In genomic region chr5:150283904-150284303, GRCh38 we compare ENCODE assay signal across 24 cellular contexts. TPM values are rescaled to one million over a fixed set of nuclear protein-coding genes. Genes with fewer than 3 reads are reported as not detected.
"Had no signal": no experiment of that assay in that cellular context is flagged by ENCODE, and none has a peak within 500 bp of the region (broad histone marks: within the 10 kb centered on the region; RNA-seq: fewer than 3 reads in every experiment).

No MANE protein-coding gene starts in this region.

- H3K9me3 ChIP-seq: Peyer's patch, SJCRH30, SK-N-SH had no signal

- H3K27ac ChIP-seq: Peyer's patch, RWPE1, SJCRH30 had no signal

- H3K9ac ChIP-seq: SK-N-SH had no signal

- H3K4me2 ChIP-seq: SK-N-SH had no signal

- DNase-seq: activated CD8-positive, alpha-beta memory T cell treated with anti-CD3 and anti-CD28 coated beads, Interleukin-2, amount 50 U/mL, for 4 hours; activated CD8-positive, alpha-beta T cell treated with anti-CD3 and anti-CD28 coated beads for 36 hours; activated gamma-delta T cell treated with Interleukin-2 at 50 U/mL for 16 hours; activated naive CD4-positive, alpha-beta T cell treated with anti-CD3 and anti-CD28 coated beads, Interleukin-2, amount 10 ng/mL, durations not matched to agents 7 days and 5 days; activated naive CD8-positive, alpha-beta T cell treated with anti-CD3 and anti-CD28 coated beads for 36 hours; activated T-cell treated with anti-CD3 and anti-CD28 coated beads, Interleukin-2, amount 50 U/mL, for 72 hours; central memory CD4-positive, alpha-beta T cell; KG1; NCI-H1092; NCI-H1417; NCI-H1694; NCI-H2029 treated with DMSO at 0.1 percent for 48 hours; NCI-H510A treated with DMSO at 0.1 percent for 48 hours; NCI-H69; NK-92 treated with Interleukin-12 subunit alpha and Interleukin-12 subunit beta, amount 100 ng/mL, for 24 hours; OCI-M1; Peyer's patch; Right ventricle myocardium superior; SJCRH30; SK-N-SH had no signal

- H3K4me1 Mint-ChIP-seq: activated naive CD4-positive, alpha-beta T cell treated with anti-CD3 and anti-CD28 coated beads, Interleukin-2, amount 10 ng/mL, durations not matched to agents 7 days and 5 days; activated naive CD8-positive, alpha-beta T cell treated with anti-CD3 and anti-CD28 coated beads for 36 hours had no signal

- H3K4me3 ChIP-seq: Peyer's patch, SJCRH30 had no signal

- H3K27me3 Mint-ChIP-seq: activated CD8-positive, alpha-beta T cell treated with anti-CD3 and anti-CD28 coated beads for 36 hours; activated naive CD8-positive, alpha-beta T cell treated with anti-CD3 and anti-CD28 coated beads for 36 hours had no signal

- H3K27me3 ChIP-seq: Peyer's patch had no signal

- H3K4me3 Mint-ChIP-seq: activated CD8-positive, alpha-beta T cell treated with anti-CD3 and anti-CD28 coated beads for 36 hours; activated naive CD4-positive, alpha-beta T cell treated with anti-CD3 and anti-CD28 coated beads, Interleukin-2, amount 10 ng/mL, durations not matched to agents 7 days and 5 days; activated naive CD8-positive, alpha-beta T cell treated with anti-CD3 and anti-CD28 coated beads for 36 hours; activated T-cell treated with anti-CD3 and anti-CD28 coated beads, Interleukin-2, amount 50 U/mL, for 72 hours had no signal

- H3K36me3 ChIP-seq: Peyer's patch, SJCRH30 had no signal

- H3K36me3 Mint-ChIP-seq: activated naive CD4-positive, alpha-beta T cell treated with anti-CD3 and anti-CD28 coated beads, Interleukin-2, amount 10 ng/mL, durations not matched to agents 7 days and 5 days; activated naive CD8-positive, alpha-beta T cell treated with anti-CD3 and anti-CD28 coated beads for 36 hours had no signal

- H3K4me1 ChIP-seq: Peyer's patch had no signal

- H3K9me3 Mint-ChIP-seq: activated CD8-positive, alpha-beta T cell treated with anti-CD3 and anti-CD28 coated beads for 36 hours; activated naive CD4-positive, alpha-beta T cell treated with anti-CD3 and anti-CD28 coated beads, Interleukin-2, amount 10 ng/mL, durations not matched to agents 7 days and 5 days; activated naive CD8-positive, alpha-beta T cell treated with anti-CD3 and anti-CD28 coated beads for 36 hours; activated T-cell treated with anti-CD3 and anti-CD28 coated beads, Interleukin-2, amount 50 U/mL, for 72 hours; activated T-helper 2 cell treated with anti-CD3 and anti-CD28 coated beads, Interferon-gamma antibody, Interleukin-2, Interleukin-4, amounts not matched to agents 10 μg/mL and 5 μg/mL and 100 μg/mL, durations not matched to agents 14 hours and 24 hours and 36 hours had no signal

- H3K27ac Mint-ChIP-seq: activated CD8-positive, alpha-beta T cell treated with anti-CD3 and anti-CD28 coated beads for 36 hours; activated naive CD4-positive, alpha-beta T cell treated with anti-CD3 and anti-CD28 coated beads, Interleukin-2, amount 10 ng/mL, durations not matched to agents 7 days and 5 days; activated naive CD8-positive, alpha-beta T cell treated with anti-CD3 and anti-CD28 coated beads for 36 hours; activated T-cell treated with anti-CD3 and anti-CD28 coated beads, Interleukin-2, amount 50 U/mL, for 72 hours; activated T-helper 2 cell treated with anti-CD3 and anti-CD28 coated beads, Interferon-gamma antibody, Interleukin-2, Interleukin-4, amounts not matched to agents 10 μg/mL and 5 μg/mL and 100 μg/mL, durations not matched to agents 14 hours and 24 hours and 36 hours had no signal

RNA-seq across cellular contexts. Expression of gene CAMK2A, which starts 5.7 kb away (rescaled TPM):
- total RNA-seq: activated CD8-positive, alpha-beta T cell treated with anti-CD3 and anti-CD28 coated beads for 36 hours; activated naive CD8-positive, alpha-beta T cell treated with anti-CD3 and anti-CD28 coated beads for 36 hours; activated T-cell treated with anti-CD3 and anti-CD28 coated beads, Interleukin-2, amount 50 U/mL, for 72 hours; activated T-helper 2 cell treated with anti-CD3 and anti-CD28 coated beads, Interferon-gamma antibody, Interleukin-2, Interleukin-4, amounts not matched to agents 10 μg/mL and 5 μg/mL and 100 μg/mL, durations not matched to agents 14 hours and 24 hours and 36 hours; MCF 10A; T-helper 1 cell treated with Interleukin-12 subunit alpha and Interleukin-12 subunit beta and Interleukin-4 antibody, amounts not matched to agents 30 ng/mL and 1 ng/mL, for 36 hours had no signal

RNA-seq across cellular contexts. Expression of gene ARSI, which starts 18.8 kb away (rescaled TPM):
- total RNA-seq: activated CD8-positive, alpha-beta T cell treated with anti-CD3 and anti-CD28 coated beads for 36 hours; activated naive CD8-positive, alpha-beta T cell treated with anti-CD3 and anti-CD28 coated beads for 36 hours; activated T-cell treated with anti-CD3 and anti-CD28 coated beads, Interleukin-2, amount 50 U/mL, for 72 hours; activated T-helper 2 cell treated with anti-CD3 and anti-CD28 coated beads, Interferon-gamma antibody, Interleukin-2, Interleukin-4, amounts not matched to agents 10 μg/mL and 5 μg/mL and 100 μg/mL, durations not matched to agents 14 hours and 24 hours and 36 hours; Peyer's patch; T-helper 1 cell treated with Interleukin-12 subunit alpha and Interleukin-12 subunit beta and Interleukin-4 antibody, amounts not matched to agents 30 ng/mL and 1 ng/mL, for 36 hours had no signal
